Comparison of ENCODE assay signal across 1 cellular context in the genomic region with DNA sequence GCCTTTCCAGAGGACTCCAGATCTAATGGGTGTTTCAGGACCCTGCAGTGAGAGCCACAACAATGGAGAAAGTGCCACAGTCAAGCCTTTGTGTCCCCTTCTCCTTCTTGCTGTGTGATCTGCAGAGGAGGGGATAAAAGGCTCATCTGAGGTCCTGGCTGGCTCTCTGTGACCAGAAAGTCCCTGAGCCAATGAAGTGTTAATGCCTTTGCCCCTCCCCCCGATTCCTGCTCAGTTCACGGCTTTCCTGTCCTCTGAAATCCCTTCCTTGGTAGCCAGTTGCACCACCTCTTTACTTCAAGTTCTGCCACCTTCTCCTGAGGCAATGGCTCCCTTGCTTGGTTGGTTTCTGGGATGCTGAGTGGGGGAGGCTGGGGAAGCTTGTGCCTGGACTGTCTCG.
A peak's percentile ranks its signal among the peaks of the same experiment; 100 is the strongest.
TF ChIP-seq lines count a peak whose summit lies in the region.

No MANE protein-coding gene starts in this region.

TF ChIP-seq in H1, 55 proteins besides CTCF, POLR2A, EP300 and RAD21:
- TF ChIP-seq BRCA1 (IDR thresholded peaks at IDR 0.05; ENCODE audit: low read depth, low read length) = no peak
- 0 out of 2 replicates have a peak, but pooled peaks have one; percentile 24 for TF ChIP-seq E2F6 (IDR thresholded peaks at IDR 0.05)
- TF ChIP-seq SAP30 (IDR thresholded peaks at IDR 0.05; ENCODE audit: insufficient read depth, insufficient replicate concordance, low read length) = no peak
- TF ChIP-seq KDM5A (IDR thresholded peaks at IDR 0.05; ENCODE audit: low read length) = no peak
- no peak for TF ChIP-seq SIRT6 (IDR thresholded peaks at IDR 0.05; ENCODE audit: low read length)
